ENCODE assay signal across 35 cellular contexts in genomic region chr20:56501116-56501515, GRCh38. TPM values are rescaled to one million over a fixed set of nuclear protein-coding genes. Genes with fewer than 3 reads are reported as not detected.
"Had no signal": no experiment of that assay in that cellular context is flagged by ENCODE, and none has a peak within 500 bp of the region (broad histone marks: within the 10 kb centered on the region; RNA-seq: fewer than 3 reads in every experiment).

No MANE protein-coding gene starts in this region.

- ATAC-seq: activated CD8-positive, alpha-beta T cell treated with anti-CD3 and anti-CD28 coated beads for 36 hours; activated naive CD4-positive, alpha-beta T cell treated with anti-CD3 and anti-CD28 coated beads, Interleukin-2, amount 50 U/mL, for 72 hours; activated T-cell treated with anti-CD3 and anti-CD28 coated beads, Interleukin-2, amount 50 U/mL, for 4 hours; activated T-cell treated with anti-CD3 and anti-CD28 coated beads, Interleukin-2, amount 50 U/mL, for 72 hours; activated T-helper 17 cell treated with anti-CD3 and anti-CD28 coated beads, Interleukin-2, amount 50 U/mL, for 72 hours; body of pancreas had no signal

- H3K27ac ChIP-seq: adrenal gland, body of pancreas, brain microvascular endothelial cell, breast epithelium, VCaP had no signal

- DNase-seq: activated B cell treated with CpG ODN at 0.5 μM for 24 hours; activated CD4-positive, alpha-beta memory T cell treated with anti-CD3 and anti-CD28 coated beads for 36 hours; activated CD4-positive, alpha-beta T cell treated with anti-CD3 and anti-CD28 coated beads for 4 hours; activated CD4-positive, alpha-beta T cell treated with anti-CD3 and anti-CD28 coated beads, Interleukin-2, amount 10 ng/mL, durations not matched to agents 24 days and 14 days; activated CD4-positive, alpha-beta T cell treated with anti-CD3 and anti-CD28 coated beads, Interleukin-2, amount 50 U/mL, for 1 hour; activated CD4-positive, alpha-beta T cell treated with anti-CD3 and anti-CD28 coated beads, Interleukin-2, amount 50 U/mL, for 4 hours; activated CD4-positive, CD25-positive, alpha-beta regulatory T cell treated with anti-CD3 and anti-CD28 coated beads, Interleukin-2, amount 50 U/mL, for 72 hours; activated CD8-positive, alpha-beta memory T cell treated with anti-CD3 and anti-CD28 coated beads, Interleukin-2, amount 50 U/mL, for 4 hours; activated CD8-positive, alpha-beta T cell treated with anti-CD3 and anti-CD28 coated beads for 36 hours; activated effector memory CD4-positive, alpha-beta T cell treated with anti-CD3 and anti-CD28 coated beads, Interleukin-2, amount 50 U/mL, for 16 hours; activated gamma-delta T cell treated with Interleukin-2 at 50 U/mL for 16 hours; activated naive CD4-positive, alpha-beta T cell; activated naive CD4-positive, alpha-beta T cell treated with anti-CD3 and anti-CD28 coated beads for 36 hours; activated naive CD4-positive, alpha-beta T cell treated with anti-CD3 and anti-CD28 coated beads, Interleukin-2, amount 50 U/mL, for 16 hours; activated naive CD8-positive, alpha-beta T cell treated with anti-CD3 and anti-CD28 coated beads for 36 hours; activated T-cell treated with anti-CD3 and anti-CD28 coated beads for 4 hours; activated T-cell treated with anti-CD3 and anti-CD28 coated beads, Interleukin-2, amount 50 U/mL, for 1 hour; activated T-cell treated with anti-CD3 and anti-CD28 coated beads, Interleukin-2, amount 50 U/mL, for 4 hours; activated T-cell treated with anti-CD3 and anti-CD28 coated beads, Interleukin-2, amount 50 U/mL, for 72 hours; adrenal gland; amniotic stem cell; aorta; body of pancreas; brain microvascular endothelial cell; central memory CD4-positive, alpha-beta T cell; T-helper 2 cell; T-helper 9 cell had no signal

- H3K27me3 ChIP-seq: adrenal gland, body of pancreas, brain microvascular endothelial cell, breast epithelium had no signal

- FAIRE-seq: astrocyte, TTC549 had no signal

- H3K9me3 ChIP-seq: adrenal gland, body of pancreas, breast epithelium had no signal

- H3K4me3 ChIP-seq: adrenal gland, body of pancreas, breast epithelium had no signal

- H3K36me3 ChIP-seq: adrenal gland, brain microvascular endothelial cell, breast epithelium had no signal

- H3K4me1 ChIP-seq: adrenal gland, body of pancreas, breast epithelium had no signal

RNA-seq across cellular contexts. Expression of gene FAM209A, which starts 23.4 kb away (rescaled TPM):
- total RNA-seq: body of pancreas, cardiac septum, cerebellum had no signal

RNA-seq across cellular contexts. Expression of gene FAM209B, which starts 31.9 kb away (rescaled TPM):
- total RNA-seq: astrocyte, body of pancreas, breast epithelium, cardiac septum, cerebellum had no signal
